8 cellular contexts compared by ENCODE assay signal in the genomic region with DNA sequence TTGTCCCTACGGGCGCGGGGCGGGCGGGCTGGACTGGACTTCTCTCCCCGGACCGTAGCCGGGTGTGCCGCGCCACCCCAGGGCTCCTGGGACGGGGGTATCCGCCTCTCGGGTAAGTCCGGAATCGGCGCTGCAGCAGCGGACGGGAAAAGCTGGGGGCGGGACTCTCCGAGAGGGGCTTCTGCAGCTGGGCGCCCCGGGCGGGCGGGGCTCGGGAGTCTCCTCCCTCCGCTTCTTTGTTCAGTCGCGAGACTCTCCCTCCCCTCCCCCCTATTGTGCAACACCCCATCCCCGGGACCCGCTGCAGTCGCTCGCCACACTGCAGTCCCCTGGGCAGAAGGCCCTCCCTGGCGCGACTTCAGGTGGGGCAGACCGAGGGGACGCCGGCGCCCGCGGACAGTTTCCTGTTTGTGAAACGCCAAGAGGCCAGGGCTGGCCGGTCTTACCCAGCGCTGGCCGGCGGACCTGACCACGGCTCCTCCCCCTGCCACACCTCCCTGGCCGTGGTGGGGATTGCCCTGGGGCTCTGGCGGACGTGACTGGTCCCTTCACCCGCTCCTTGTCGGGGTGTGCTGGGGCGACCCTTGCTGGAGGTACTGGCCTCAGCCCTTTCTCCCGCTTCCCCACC. TPM values are rescaled to one million over a fixed set of nuclear protein-coding genes. Genes with fewer than 3 reads are reported as not detected.
DNase-seq lines count a peak whose midpoint lies in the region; ATAC-seq, FAIRE-seq and TF ChIP-seq lines count a peak whose summit lies in the region.

No MANE protein-coding gene starts in this region.

- peak overlapping the region; percentile 98 for H3K4me3 Mint-ChIP-seq in activated T-helper 17 cell treated with anti-CD3 and anti-CD28 coated beads, Interleukin-2, amount 50 U/mL, for 72 hours
- H3K4me3 Mint-ChIP-seq in natural killer cell = peak overlapping the region; percentile 98
- peak overlapping the region; percentile 99 for H3K4me3 Mint-ChIP-seq in stimulated activated memory B cell treated with anti-CD40 and anti-IgM and Interleukin-4, amounts not matched to agents 10 μg/mL and 1 μg/mL and 100 μg/mL, for 72 hours

- no peaks in the 10 kb centered on the region for H3K27me3 Mint-ChIP-seq in activated T-helper 17 cell treated with anti-CD3 and anti-CD28 coated beads, Interleukin-2, amount 50 U/mL, for 72 hours
- H3K27me3 Mint-ChIP-seq in natural killer cell (ENCODE audit: low read depth in 2 of 2) = no peaks in the 10 kb centered on the region
- no peaks in the 10 kb centered on the region for H3K27me3 Mint-ChIP-seq in stimulated activated memory B cell treated with anti-CD40 and anti-IgM and Interleukin-4, amounts not matched to agents 10 μg/mL and 1 μg/mL and 100 μg/mL, for 72 hours

- peak overlapping the region; percentile 90 for H3K4me3 ChIP-seq in fibroblast of mammary gland (ENCODE audit: control insufficient read depth, low read depth, low read length)

- H3K9me3 Mint-ChIP-seq in activated T-helper 17 cell treated with anti-CD3 and anti-CD28 coated beads, Interleukin-2, amount 50 U/mL, for 72 hours = no peaks in the 10 kb centered on the region
- H3K9me3 Mint-ChIP-seq in natural killer cell = no peaks in the 10 kb centered on the region
- H3K9me3 Mint-ChIP-seq in stimulated activated memory B cell treated with anti-CD40 and anti-IgM and Interleukin-4, amounts not matched to agents 10 μg/mL and 1 μg/mL and 100 μg/mL, for 72 hours = no peaks in the 10 kb centered on the region

- intact Hi-C loops in natural killer cell (cut with micrococcal nuclease) = loop anchor here (1.0 to 10.0 kb wide), 5 partner anchors 61 to 1013 kb away; partner anchors contain the start of genes NUP54 and SEPTIN11

- ATAC-seq in GM21723 (IDR thresholded peaks at IDR 0.05; ENCODE audit: unreplicated experiment) = peak; percentile 67
- peak; percentile 71 for ATAC-seq in activated T-helper 17 cell treated with anti-CD3 and anti-CD28 coated beads, Interleukin-2, amount 50 U/mL, for 72 hours (replicated peaks)
- ATAC-seq in natural killer cell = peak; percentile 49 to 73 (median 55)
- ATAC-seq in stimulated activated memory B cell treated with anti-CD40 and anti-IgM and Interleukin-4, amounts not matched to agents 10 μg/mL and 1 μg/mL and 100 μg/mL, for 72 hours = peak; percentile 75

- no peak for FAIRE-seq in RCC 7860 (lab: Jason Lieb, UNC)

- H3K36me3 Mint-ChIP-seq in activated T-helper 17 cell treated with anti-CD3 and anti-CD28 coated beads, Interleukin-2, amount 50 U/mL, for 72 hours (ENCODE audit: low read depth) = peaks cover 59% of the 10 kb centered on the region
- peaks cover 3% of the 10 kb centered on the region for H3K36me3 Mint-ChIP-seq in natural killer cell
- H3K36me3 Mint-ChIP-seq in stimulated activated memory B cell treated with anti-CD40 and anti-IgM and Interleukin-4, amounts not matched to agents 10 μg/mL and 1 μg/mL and 100 μg/mL, for 72 hours = peaks cover 20% of the 10 kb centered on the region

- H3K27ac Mint-ChIP-seq in activated T-helper 17 cell treated with anti-CD3 and anti-CD28 coated beads, Interleukin-2, amount 50 U/mL, for 72 hours = peak overlapping the region; percentile 98
- H3K27ac Mint-ChIP-seq in natural killer cell = peak overlapping the region; percentile 93 to 96
- peak overlapping the region; percentile 100 for H3K27ac Mint-ChIP-seq in stimulated activated memory B cell treated with anti-CD40 and anti-IgM and Interleukin-4, amounts not matched to agents 10 μg/mL and 1 μg/mL and 100 μg/mL, for 72 hours

- DNase-seq in DMS114 treated with DMSO at 0.1 percent for 48 hours (lab: John Stamatoyannopoulos, UW; ENCODE audit: unreplicated experiment) (peak; percentile 30), KBM-7 (peak; percentile 86), RCC 7860 (ENCODE audit: low spot score) (peak; percentile 56), fibroblast of mammary gland (ENCODE audit: low read depth) (peak; percentile 74), natural killer cell (peak; percentile 75)

- no peak for TF ChIP-seq CTCF in fibroblast of mammary gland (conservative IDR thresholded peaks at IDR 0.05; ENCODE audit: control insufficient read depth, insufficient read depth, low read depth, low read length)
- TF ChIP-seq CTCF in natural killer cell (IDR thresholded peaks at IDR 0.05) = no peak

- peaks cover 14% of the 10 kb centered on the region for H3K4me1 Mint-ChIP-seq in activated T-helper 17 cell treated with anti-CD3 and anti-CD28 coated beads, Interleukin-2, amount 50 U/mL, for 72 hours
- peaks cover 25% of the 10 kb centered on the region in 2 donors for H3K4me1 Mint-ChIP-seq in natural killer cell
- peaks cover 54% of the 10 kb centered on the region for H3K4me1 Mint-ChIP-seq in stimulated activated memory B cell treated with anti-CD40 and anti-IgM and Interleukin-4, amounts not matched to agents 10 μg/mL and 1 μg/mL and 100 μg/mL, for 72 hours

- in situ Hi-C loops in KBM-7 (cut with MboI; ENCODE audit: low pct_unique_long_range_greater_than_20kb, low sequenced_read_pairs) = no loop called here

RNA-seq across cellular contexts. Expression of gene CCNG2, which starts 1.0 kb away (rescaled TPM):
- 100 to 1,000 TPM in 1 of 2 donors, 10 to 100 TPM in 1; 25.6 to 130 TPM for total RNA-seq in activated T-helper 17 cell treated with anti-CD3 and anti-CD28 coated beads, Interleukin-2, amount 50 U/mL, for 72 hours
- 10 to 100 TPM; 35.5 to 91.5 (median 40.6) TPM for total RNA-seq in natural killer cell

Comparison
In these comparisons a context has a peak if more than half of its experiments do, and no peak if none do; other contexts are left out.
1. Peak in every context shown above with its lines: DNase-seq, ATAC-seq and H3K4me3 ChIP-seq.
2. DNase-seq: peak in every context shown above with its lines; median percentile 86 in KBM-7; 75 in natural killer cell; 74 in fibroblast of mammary gland; 56 in RCC 7860; 30 in DMS114 treated with DMSO at 0.1 percent for 48 hours.